In genomic region chr11:8018742-8019631, GRCh38 we compare ENCODE assay signal across 8 cellular contexts. TPM values are rescaled to one million over a fixed set of nuclear protein-coding genes. Genes with fewer than 3 reads are reported as not detected.
DNase-seq lines count a peak whose midpoint lies in the region; ATAC-seq, FAIRE-seq and TF ChIP-seq lines count a peak whose summit lies in the region.

No MANE protein-coding gene starts in this region.

- CTCF ChIA-PET in AG04449 (lab: Yijun Ruan, JAX) (interaction anchor here (1.2 to 9.4 kb wide), 6 partner anchors 12 to 74 kb away, joined by 3 to 242 read pairs (median 32); partner anchors contain the start of gene TUB), T-cell (lab: Charles Lee) (interaction anchor here (0.5 to 1.2 kb wide), 4 partner anchors 12 to 136 kb away, joined by 3 to 6 read pairs (median 3); partner anchors contain the start of gene EIF3F (in 1 of the 2))

- peak overlapping the region; percentile 12 to 48 for H3K27ac Mint-ChIP-seq in T-cell

- H3K27me3 Mint-ChIP-seq in T-cell: peaks cover 43% of the 10 kb centered on the region in 2 donors

- peaks cover 13 to 15% (median 14%) of the 10 kb centered on the region in 3 donors for H3K4me1 Mint-ChIP-seq in T-cell

- no peaks in the 10 kb centered on the region for H3K9me3 Mint-ChIP-seq in T-cell

- H3K36me3 Mint-ChIP-seq in T-cell: no peaks in the 10 kb centered on the region

- POLR2A ChIA-PET in AG04449 (lab: Yijun Ruan, JAX): no interaction called here
- POLR2A ChIA-PET in T-cell (lab: Charles Lee): interaction anchor here (0.6 to 1.0 kb wide), 2 partner anchors 12 to 32 kb away, joined by 3 to 9 read pairs; partner anchors contain the start of gene EIF3F (in 1 of the 2)

- 1 to 2% methylated on average over 61 to 84 of the region's 84 CpGs for WGBS in pancreas, 2 donors
- WGBS in thyroid gland, 2 donors: 1 to 2% methylated on average over 27 to 31 of the region's 84 CpGs

- H3K27ac ChIP-seq in pancreas (peak overlapping the region in 1 of 4 donors; percentile 31), thyroid gland (peak overlapping the region; percentile 18 to 68 (median 59))

- FAIRE-seq in H54 (lab: Jason Lieb, UNC): no peak
- no peak for FAIRE-seq in pancreas (lab: Jason Lieb, UNC)

- DNase-seq in AG04449 (ENCODE audit: low read depth, low spot score) (no peak), H54 (ENCODE audit: insufficient read length, low spot score) (peak; percentile 75), T-cell (peak; percentile 30 to 83 (median 72)), amniotic epithelial cell (ENCODE audit: low read depth) (peak; percentile 46), left cardiac atrium (peak; percentile 80), pancreas (peak; percentile 62 to 81 (median 70)), thyroid gland (peak; percentile 71)

- intact Hi-C loops in left cardiac atrium (cut with DNase I): no loop called here
- intact Hi-C loops in pancreas (cut with DNase I): no loop called here
- intact Hi-C loops in thyroid gland (cut with DNase I): no loop called here

- TF ChIP-seq CTCF in AG04449 (IDR thresholded peaks at IDR 0.05; ENCODE audit: insufficient read depth, low read length, missing control alignments) (no peak), pancreas (IDR thresholded peaks at IDR 0.05) (no peak), thyroid gland (IDR thresholded peaks at IDR 0.05) (no peak)

- ATAC-seq in T-cell (replicated peaks in 1 of 4): peak; percentile 70 to 87 (median 73)
- ATAC-seq in left cardiac atrium: peak; percentile 86 to 92
- ATAC-seq in pancreas: peak; percentile 61 to 81 (median 74)
- ATAC-seq in HG03342 (IDR thresholded peaks at IDR 0.05; ENCODE audit: unreplicated experiment): no peak

- H3K27me3 ChIP-seq in pancreas: peaks cover 0 to 4% (median 1%) of the 10 kb centered on the region in 4 donors
- H3K27me3 ChIP-seq in thyroid gland: no peaks in the 10 kb centered on the region

- no peaks in the 10 kb centered on the region for H3K4me1 ChIP-seq in pancreas
- peaks cover 7 to 12% of the 10 kb centered on the region in 2 donors for H3K4me1 ChIP-seq in thyroid gland

- H3K4me3 Mint-ChIP-seq in T-cell: peak overlapping the region; percentile 73 to 84 (median 78)

- H3K9me3 ChIP-seq in pancreas: no peaks in the 10 kb centered on the region
- H3K9me3 ChIP-seq in thyroid gland: no peaks in the 10 kb centered on the region

- H3K36me3 ChIP-seq in pancreas (no peaks in the 10 kb centered on the region), thyroid gland (no peaks in the 10 kb centered on the region)

- H3K4me3 ChIP-seq in AG04449 (ENCODE audit: low read depth, low read length) (peak overlapping the region; percentile 67), pancreas (peak overlapping the region; percentile 29 to 68 (median 48)), thyroid gland (replicated peaks in 1 of 3) (peak overlapping the region; percentile 27 to 44 (median 31))

- TF ChIP-seq POLR2A in H54 (IDR thresholded peaks at IDR 0.05; ENCODE audit: low read depth, low read length) (no peak), thyroid gland (IDR thresholded peaks at IDR 0.05) (peak in 1 of 2 donors; percentile 15)

RNA-seq across cellular contexts. Expression of gene EIF3F, which starts 31.9 kb away (rescaled TPM):
- total RNA-seq in T-cell (100 to 1,000 TPM; 344 to 400 (median 369) TPM), left cardiac atrium (100 to 1,000 TPM; 141 to 142 TPM), pancreas (100 to 1,000 TPM; 132 to 201 (median 175) TPM), thyroid gland (100 to 1,000 TPM; 187 to 263 (median 231) TPM)
- polyA plus RNA-seq in pancreas: 100 to 1,000 TPM; 106 to 189 TPM

RNA-seq across cellular contexts. Expression of gene NLRP10, which starts 53.7 kb away (rescaled TPM):
- total RNA-seq in T-cell (not detected), left cardiac atrium (not detected), pancreas (not detected), thyroid gland (not detected)
- under 1 TPM in 1 of 2 donors, not detected in 1; 0.05 TPM for polyA plus RNA-seq in pancreas
